1 cellular context compared by ENCODE assay signal in the genomic region with DNA sequence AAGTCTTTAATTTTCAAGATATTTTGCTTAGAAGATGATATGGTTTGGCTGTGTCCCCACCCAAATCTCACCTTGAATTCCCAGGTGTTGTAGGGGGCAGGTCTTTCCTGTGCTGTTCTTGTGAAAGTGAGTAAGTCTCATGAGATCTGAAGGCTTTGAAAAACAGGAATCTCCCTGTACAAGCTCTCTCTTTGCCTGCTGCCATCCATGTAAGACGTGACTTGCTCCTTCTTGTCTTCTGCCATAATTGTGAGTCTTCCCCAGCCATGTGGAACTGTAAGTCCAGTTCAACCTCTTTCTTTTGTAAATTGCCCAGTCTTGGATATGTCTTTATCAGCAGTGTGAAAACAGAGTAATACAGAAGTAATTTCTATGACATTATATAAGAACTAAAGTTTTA.
TF ChIP-seq lines count a peak whose summit lies in the region.

No MANE protein-coding gene starts in this region.

TF ChIP-seq in K562, 482 proteins besides CTCF, POLR2A, EP300 and RAD21:
- TF ChIP-seq ZNF431 (CRISPR knock-in tag; IDR thresholded peaks at IDR 0.05): peak; percentile 91
